Comparison of ENCODE assay signal across 18 cellular contexts in genomic region chr12:55736076-55736475, GRCh38. TPM values are rescaled to one million over a fixed set of nuclear protein-coding genes. Genes with fewer than 3 reads are reported as not detected.
DNase-seq lines count a peak whose midpoint lies in the region; ATAC-seq and TF ChIP-seq lines count a peak whose summit lies in the region.
"Had no signal": no experiment of that assay in that cellular context is flagged by ENCODE, and none has a peak within 500 bp of the region (broad histone marks: within the 10 kb centered on the region; RNA-seq: fewer than 3 reads in every experiment).

No MANE protein-coding gene starts in this region.

- DNase-seq in activated naive CD4-positive, alpha-beta T cell treated with anti-CD3 and anti-CD28 coated beads, Interleukin-2, amount 10 ng/mL, durations not matched to agents 7 days and 5 days, result no peak
- no peak for DNase-seq in activated naive CD4-positive, alpha-beta T cell treated with anti-CD3 and anti-CD28 coated beads, Interleukin-2, amount 50 U/mL, for 72 hours (ENCODE audit: low spot score in 2 of 2)
- DNase-seq in neural crest cell (ENCODE audit: low read depth, low spot score) (no peak), cerebellar cortex (ENCODE audit: low spot score) (no peak), NCI-H2171 treated with DMSO at 0.1 percent for 48 hours (lab: John Stamatoyannopoulos, UW) (no peak), left lobe of liver (ENCODE audit: low spot score) (no peak)
- DNase-seq: COR-L47, H9, Kasumi-1, MM.1S, NCI-H1092 treated with DMSO at 0.1 percent for 48 hours, NCI-H1694, NCI-H2107, NCI-H226, NCI-H524 treated with DMSO at 0.1 percent for 48 hours had no signal

- CTCF ChIA-PET in activated naive CD4-positive, alpha-beta T cell treated with anti-CD3 and anti-CD28 coated beads, Interleukin-2, amount 10 ng/mL, durations not matched to agents 7 days and 5 days (lab: Charles Lee), result interaction anchor here (2.1 to 8.6 kb wide), 3 partner anchors 12 to 90 kb away, joined by 7 to 166 read pairs (median 18); partner anchors contain the start of genes BLOC1S1 and RDH5

- no peaks in the 10 kb centered on the region for H3K9me3 Mint-ChIP-seq in activated naive CD4-positive, alpha-beta T cell treated with anti-CD3 and anti-CD28 coated beads, Interleukin-2, amount 10 ng/mL, durations not matched to agents 7 days and 5 days
- no peaks in the 10 kb centered on the region for H3K9me3 Mint-ChIP-seq in activated naive CD4-positive, alpha-beta T cell treated with anti-CD3 and anti-CD28 coated beads, Interleukin-2, amount 50 U/mL, for 72 hours
- H3K9me3 Mint-ChIP-seq in dendritic cell treated with granulocyte-macrophage colony-stimulating factor and Interleukin-4, amounts not matched to agents 40 ng/mL and 50 ng/mL, for 4 days, result no peaks in the 10 kb centered on the region
- no peaks in the 10 kb centered on the region for H3K9me3 Mint-ChIP-seq in neural crest cell
- H3K9me3 Mint-ChIP-seq: H9 had no signal

- intact Hi-C loops in dendritic cell treated with granulocyte-macrophage colony-stimulating factor and Interleukin-4, amounts not matched to agents 40 ng/mL and 50 ng/mL, for 4 days (cut with micrococcal nuclease), result loop anchor here (5.0 kb wide), 3 partner anchors 291 to 381 kb away; partner anchors contain the start of genes RPL41, RPS26 and ZC3H10

- ATAC-seq in activated naive CD4-positive, alpha-beta T cell treated with anti-CD3 and anti-CD28 coated beads, Interleukin-2, amount 50 U/mL, for 72 hours, result no peak
- no peak for ATAC-seq in left lobe of liver
- ATAC-seq: Panc1, Right ventricle myocardium inferior had no signal

- peaks cover 30% of the 10 kb centered on the region for H3K4me1 Mint-ChIP-seq in activated naive CD4-positive, alpha-beta T cell treated with anti-CD3 and anti-CD28 coated beads, Interleukin-2, amount 10 ng/mL, durations not matched to agents 7 days and 5 days
- H3K4me1 Mint-ChIP-seq in dendritic cell treated with granulocyte-macrophage colony-stimulating factor and Interleukin-4, amounts not matched to agents 40 ng/mL and 50 ng/mL, for 4 days (ENCODE audit: low read depth), result peaks cover 38% of the 10 kb centered on the region
- H3K4me1 Mint-ChIP-seq in neural crest cell, result peaks cover 29% of the 10 kb centered on the region

- H3K36me3 Mint-ChIP-seq in activated naive CD4-positive, alpha-beta T cell treated with anti-CD3 and anti-CD28 coated beads, Interleukin-2, amount 10 ng/mL, durations not matched to agents 7 days and 5 days, result no peaks in the 10 kb centered on the region
- H3K36me3 Mint-ChIP-seq in activated naive CD4-positive, alpha-beta T cell treated with anti-CD3 and anti-CD28 coated beads, Interleukin-2, amount 50 U/mL, for 72 hours, result no peaks in the 10 kb centered on the region
- peaks cover 11% of the 10 kb centered on the region for H3K36me3 Mint-ChIP-seq in dendritic cell treated with granulocyte-macrophage colony-stimulating factor and Interleukin-4, amounts not matched to agents 40 ng/mL and 50 ng/mL, for 4 days (ENCODE audit: low read depth)
- H3K36me3 Mint-ChIP-seq in neural crest cell (ENCODE audit: low read depth), result no peaks in the 10 kb centered on the region

- peaks cover 14% of the 10 kb centered on the region for H3K27me3 Mint-ChIP-seq in activated naive CD4-positive, alpha-beta T cell treated with anti-CD3 and anti-CD28 coated beads, Interleukin-2, amount 10 ng/mL, durations not matched to agents 7 days and 5 days
- peaks cover 5% of the 10 kb centered on the region for H3K27me3 Mint-ChIP-seq in dendritic cell treated with granulocyte-macrophage colony-stimulating factor and Interleukin-4, amounts not matched to agents 40 ng/mL and 50 ng/mL, for 4 days
- no peaks in the 10 kb centered on the region for H3K27me3 Mint-ChIP-seq in neural crest cell (ENCODE audit: low read depth)

- H3K4me3 Mint-ChIP-seq in activated naive CD4-positive, alpha-beta T cell treated with anti-CD3 and anti-CD28 coated beads, Interleukin-2, amount 10 ng/mL, durations not matched to agents 7 days and 5 days, result no peak overlapping the region
- H3K4me3 Mint-ChIP-seq in dendritic cell treated with granulocyte-macrophage colony-stimulating factor and Interleukin-4, amounts not matched to agents 40 ng/mL and 50 ng/mL, for 4 days, result no peak overlapping the region
- peak overlapping the region; percentile 88 for H3K4me3 Mint-ChIP-seq in neural crest cell

- peak overlapping the region; percentile 58 for H3K27ac Mint-ChIP-seq in activated naive CD4-positive, alpha-beta T cell treated with anti-CD3 and anti-CD28 coated beads, Interleukin-2, amount 10 ng/mL, durations not matched to agents 7 days and 5 days
- no peak overlapping the region for H3K27ac Mint-ChIP-seq in activated naive CD4-positive, alpha-beta T cell treated with anti-CD3 and anti-CD28 coated beads, Interleukin-2, amount 50 U/mL, for 72 hours
- H3K27ac Mint-ChIP-seq in dendritic cell treated with granulocyte-macrophage colony-stimulating factor and Interleukin-4, amounts not matched to agents 40 ng/mL and 50 ng/mL, for 4 days, result peak overlapping the region; percentile 9
- peak overlapping the region; percentile 57 for H3K27ac Mint-ChIP-seq in neural crest cell (ENCODE audit: unreplicated experiment)

- no peak for TF ChIP-seq CTCF in neural crest cell (conservative IDR thresholded peaks at IDR 0.05)

RNA-seq across cellular contexts. Expression of gene GDF11, which starts 6.8 kb away (rescaled TPM):
- total RNA-seq in activated naive CD4-positive, alpha-beta T cell treated with anti-CD3 and anti-CD28 coated beads, Interleukin-2, amount 50 U/mL, for 72 hours, result 10 to 100 TPM in 1 of 2 donors, 1 to 10 TPM in 1; 5.9 to 12.0 TPM
- total RNA-seq in neural crest cell, result 66.6 and 67.0 TPM in 2 replicates
- 1.1 TPM for total RNA-seq in left lobe of liver

RNA-seq across cellular contexts. Expression of gene CD63, which starts 7.3 kb away (rescaled TPM):
- 100 to 1,000 TPM; 129 to 180 TPM for total RNA-seq in activated naive CD4-positive, alpha-beta T cell treated with anti-CD3 and anti-CD28 coated beads, Interleukin-2, amount 50 U/mL, for 72 hours
- total RNA-seq in neural crest cell (535 and 560 TPM in 2 replicates), left lobe of liver (203 TPM)

RNA-seq across cellular contexts. Expression of gene RDH5, which starts 15.9 kb away (rescaled TPM):
- total RNA-seq in activated naive CD4-positive, alpha-beta T cell treated with anti-CD3 and anti-CD28 coated beads, Interleukin-2, amount 50 U/mL, for 72 hours, result 10 to 100 TPM in 1 of 2 donors, 1 to 10 TPM in 1; 6.4 to 13.3 TPM
- total RNA-seq in neural crest cell (10.4 and 14.2 TPM in 2 replicates), left lobe of liver (60.0 TPM)

RNA-seq across cellular contexts. Expression of gene BLOC1S1, which starts 20.2 kb away (rescaled TPM):
- total RNA-seq in activated naive CD4-positive, alpha-beta T cell treated with anti-CD3 and anti-CD28 coated beads, Interleukin-2, amount 50 U/mL, for 72 hours, result 100 to 1,000 TPM; 116 to 118 TPM
- 105 and 111 TPM in 2 replicates for total RNA-seq in neural crest cell
- total RNA-seq in left lobe of liver, result 97.2 TPM

RNA-seq across cellular contexts. Expression of gene ITGA7, which starts 28.4 kb away (rescaled TPM):
- 10 to 100 TPM in 1 of 2 donors, 1 to 10 TPM in 1; 4.0 to 11.9 TPM for total RNA-seq in activated naive CD4-positive, alpha-beta T cell treated with anti-CD3 and anti-CD28 coated beads, Interleukin-2, amount 50 U/mL, for 72 hours
- 57.9 and 63.7 TPM in 2 replicates for total RNA-seq in neural crest cell
- total RNA-seq in left lobe of liver, result 16.9 TPM

Comparison
In these comparisons a context has a peak if more than half of its experiments do, and no peak if none do; other contexts are left out.
1. H3K27ac Mint-ChIP-seq: peak in activated naive CD4-positive, alpha-beta T cell treated with anti-CD3 and anti-CD28 coated beads, Interleukin-2, amount 10 ng/mL, durations not matched to agents 7 days and 5 days (single experiment), dendritic cell treated with granulocyte-macrophage colony-stimulating factor and Interleukin-4, amounts not matched to agents 40 ng/mL and 50 ng/mL, for 4 days (single experiment) and neural crest cell (single experiment); none in activated naive CD4-positive, alpha-beta T cell treated with anti-CD3 and anti-CD28 coated beads, Interleukin-2, amount 50 U/mL, for 72 hours (0 of 2).